ENCODE assay signal across 1 cellular context in the genomic region with DNA sequence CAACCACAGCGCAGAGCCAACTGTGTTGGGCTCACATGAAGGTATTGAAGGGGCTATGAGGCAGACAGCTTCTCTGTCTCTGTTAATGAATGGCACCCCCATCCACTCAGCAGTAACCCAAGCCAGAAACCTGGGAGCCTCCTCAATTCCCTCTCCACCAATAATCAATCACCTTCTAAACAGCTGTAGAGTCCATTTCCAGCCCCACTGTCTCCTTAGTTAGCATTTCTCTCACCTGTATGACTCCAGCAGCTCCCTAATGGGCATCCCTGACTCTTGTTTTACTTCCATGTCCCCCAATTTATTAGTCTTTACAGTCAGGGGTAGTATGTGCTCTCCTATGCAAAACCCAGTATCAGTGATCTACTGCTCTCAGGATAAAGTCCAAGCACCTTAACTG.
TF ChIP-seq lines count a peak whose summit lies in the region.

No MANE protein-coding gene starts in this region.

TF ChIP-seq in GM23338, 12 proteins besides CTCF, POLR2A, EP300 and RAD21 (continued from another document):
- no peak for TF ChIP-seq ZNF462 (CRISPR knock-in tag; IDR thresholded peaks at IDR 0.05)
- TF ChIP-seq ZNF331 (CRISPR knock-in tag; IDR thresholded peaks at IDR 0.05; ENCODE audit: low read depth): no peak
- no peak for TF ChIP-seq NANOG (IDR thresholded peaks at IDR 0.05; ENCODE audit: borderline replicate concordance)
- TF ChIP-seq POLR2AphosphoS5 (IDR thresholded peaks at IDR 0.05; ENCODE audit: low read depth): no peak
- TF ChIP-seq, protein P1, sequence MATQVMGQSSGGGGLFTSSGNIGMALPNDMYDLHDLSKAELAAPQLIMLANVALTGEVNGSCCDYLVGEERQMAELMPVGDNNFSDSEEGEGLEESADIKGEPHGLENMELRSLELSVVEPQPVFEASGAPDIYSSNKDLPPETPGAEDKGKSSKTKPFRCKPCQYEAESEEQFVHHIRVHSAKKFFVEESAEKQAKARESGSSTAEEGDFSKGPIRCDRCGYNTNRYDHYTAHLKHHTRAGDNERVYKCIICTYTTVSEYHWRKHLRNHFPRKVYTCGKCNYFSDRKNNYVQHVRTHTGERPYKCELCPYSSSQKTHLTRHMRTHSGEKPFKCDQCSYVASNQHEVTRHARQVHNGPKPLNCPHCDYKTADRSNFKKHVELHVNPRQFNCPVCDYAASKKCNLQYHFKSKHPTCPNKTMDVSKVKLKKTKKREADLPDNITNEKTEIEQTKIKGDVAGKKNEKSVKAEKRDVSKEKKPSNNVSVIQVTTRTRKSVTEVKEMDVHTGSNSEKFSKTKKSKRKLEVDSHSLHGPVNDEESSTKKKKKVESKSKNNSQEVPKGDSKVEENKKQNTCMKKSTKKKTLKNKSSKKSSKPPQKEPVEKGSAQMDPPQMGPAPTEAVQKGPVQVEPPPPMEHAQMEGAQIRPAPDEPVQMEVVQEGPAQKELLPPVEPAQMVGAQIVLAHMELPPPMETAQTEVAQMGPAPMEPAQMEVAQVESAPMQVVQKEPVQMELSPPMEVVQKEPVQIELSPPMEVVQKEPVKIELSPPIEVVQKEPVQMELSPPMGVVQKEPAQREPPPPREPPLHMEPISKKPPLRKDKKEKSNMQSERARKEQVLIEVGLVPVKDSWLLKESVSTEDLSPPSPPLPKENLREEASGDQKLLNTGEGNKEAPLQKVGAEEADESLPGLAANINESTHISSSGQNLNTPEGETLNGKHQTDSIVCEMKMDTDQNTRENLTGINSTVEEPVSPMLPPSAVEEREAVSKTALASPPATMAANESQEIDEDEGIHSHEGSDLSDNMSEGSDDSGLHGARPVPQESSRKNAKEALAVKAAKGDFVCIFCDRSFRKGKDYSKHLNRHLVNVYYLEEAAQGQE (IDR thresholded peaks at IDR 0.05; ENCODE audit: unreplicated experiment): no peak
- no peak for TF ChIP-seq EZH2phosphoT487 (IDR thresholded peaks at IDR 0.05; ENCODE audit: unreplicated experiment)
- TF ChIP-seq JUNB (IDR thresholded peaks at IDR 0.05; ENCODE audit: unreplicated experiment): no peak
- no peak for TF ChIP-seq EZH2 (IDR thresholded peaks at IDR 0.05; ENCODE audit: low read depth, unreplicated experiment)
- TF ChIP-seq ETS1 (IDR thresholded peaks at IDR 0.05): no peak
